Comparison of ENCODE assay signal across 8 cellular contexts in genomic region chr12:117098361-117099217, GRCh38. TPM values are rescaled to one million over a fixed set of nuclear protein-coding genes. Genes with fewer than 3 reads are reported as not detected.
DNase-seq lines count a peak whose midpoint lies in the region; ATAC-seq, FAIRE-seq and TF ChIP-seq lines count a peak whose summit lies in the region.

No MANE protein-coding gene starts in this region.

- no peak for FAIRE-seq in H54 (lab: Jason Lieb, UNC)

- no peaks in the 10 kb centered on the region for H3K36me3 ChIP-seq in BJ (ENCODE audit: control insufficient read depth, insufficient read depth, low read length)
- H3K36me3 ChIP-seq in gastroesophageal sphincter = no peaks in the 10 kb centered on the region
- no peaks in the 10 kb centered on the region for H3K36me3 ChIP-seq in prostate gland

- TF ChIP-seq CTCF in BJ (IDR thresholded peaks at IDR 0.05; ENCODE audit: insufficient read depth, low read depth, low read length) (no peak), gastroesophageal sphincter (IDR thresholded peaks at IDR 0.05) (no peak), prostate gland (IDR thresholded peaks at IDR 0.05) (no peak)

- CTCF ChIA-PET in BJ (lab: Yijun Ruan, JAX) = interaction anchor here (1.7 kb wide), 1 partner anchor 17 kb away, joined by 4 read pairs; no protein-coding TSS in a partner anchor

- POLR2A ChIA-PET in BJ (lab: Charles Lee) = no interaction called here

- TF ChIP-seq POLR2A in gastroesophageal sphincter (IDR thresholded peaks at IDR 0.05) = no peak
- no peak for TF ChIP-seq POLR2A in prostate gland (IDR thresholded peaks at IDR 0.05)
- TF ChIP-seq POLR2A in H54 (IDR thresholded peaks at IDR 0.05; ENCODE audit: low read depth, low read length) = no peak

- TF ChIP-seq EP300 in gastroesophageal sphincter (IDR thresholded peaks at IDR 0.05) = no peak

- H3K9me3 ChIP-seq in gastroesophageal sphincter (no peaks in the 10 kb centered on the region), prostate gland (no peaks in the 10 kb centered on the region)

- peaks cover 0 to 23% (median 0%) of the 10 kb centered on the region in 3 donors for H3K4me1 ChIP-seq in gastroesophageal sphincter
- H3K4me1 ChIP-seq in prostate gland (replicated peaks) = no peaks in the 10 kb centered on the region

- no peak for DNase-seq in BJ (ENCODE audit: low read depth)
- DNase-seq in activated CD4-positive, alpha-beta T cell treated with anti-CD3 and anti-CD28 coated beads, Interleukin-2, amount 50 U/mL, for 48 hours = peak; percentile 44 to 54
- no peak for DNase-seq in prostate gland (ENCODE audit: low spot score)
- DNase-seq in NCI-H2081 (lab: John Stamatoyannopoulos, UW) = no peak
- DNase-seq in H54 (ENCODE audit: insufficient read length, low spot score) = no peak

- H3K27me3 ChIP-seq in BJ (ENCODE audit: control insufficient read depth, insufficient read depth, low read length) (peaks cover 49% of the 10 kb centered on the region), gastroesophageal sphincter (peaks cover 91% of the 10 kb centered on the region), prostate gland (replicated peaks; ENCODE audit: insufficient read depth) (no peaks in the 10 kb centered on the region)

- H3K4me3 ChIP-seq in BJ (ENCODE audit: low read depth, low read length) (peak overlapping the region; percentile 33), gastroesophageal sphincter (peak overlapping the region; percentile 18 to 65), prostate gland (peak overlapping the region; percentile 42 to 54)

- peak; percentile 45 for ATAC-seq in GM19372 (IDR thresholded peaks at IDR 0.05; ENCODE audit: low read depth, unreplicated experiment)
- peak; percentile 35 for ATAC-seq in HG03378 (IDR thresholded peaks at IDR 0.05; ENCODE audit: unreplicated experiment)
- ATAC-seq in gastroesophageal sphincter = peak; percentile 13

- WGBS in gastroesophageal sphincter (ENCODE audit: low coverage in 1 of 2), 2 donors = 10% methylated on average over 6 of the region's 85 CpGs; no CpG with 5 or more reads in 1 of the 2 donors
- 3% methylated on average over 67 of the region's 85 CpGs for WGBS in prostate gland

- intact Hi-C loops in prostate gland (cut with DNase I) = no loop called here

- H3K27ac ChIP-seq in gastroesophageal sphincter = peak overlapping the region in 2 of 4 donors; percentile 49 to 52
- H3K27ac ChIP-seq in prostate gland = no peak overlapping the region

RNA-seq across cellular contexts. Expression of gene TESC, which starts 0.6 kb away (rescaled TPM):
- 0.10 and 0.16 TPM in 2 replicates for polyA plus RNA-seq in BJ (2011; rRNA removed)
- 0.19 TPM in 1 of 2 replicates, not detected in the other for polyA minus RNA-seq in BJ (2011; rRNA and poly(A)+ RNA removed)
- total RNA-seq in gastroesophageal sphincter (1 to 10 TPM; 3.0 to 5.3 (median 4.5) TPM), prostate gland (10 to 100 TPM; 11.8 to 32.4 TPM)

Comparison
In these comparisons a context has a peak if more than half of its experiments do, and no peak if none do; other contexts are left out.
1. DNase-seq: peak in activated CD4-positive, alpha-beta T cell treated with anti-CD3 and anti-CD28 coated beads, Interleukin-2, amount 50 U/mL, for 48 hours (2 of 2); none in BJ (single experiment), prostate gland (single experiment), NCI-H2081 (0 of 2) and H54 (single experiment).
2. Peak in every context shown above with its lines, with median percentiles within 50 percentile points of each other: H3K4me3 ChIP-seq and ATAC-seq.